10 cellular contexts compared by ENCODE assay signal in the genomic region with DNA sequence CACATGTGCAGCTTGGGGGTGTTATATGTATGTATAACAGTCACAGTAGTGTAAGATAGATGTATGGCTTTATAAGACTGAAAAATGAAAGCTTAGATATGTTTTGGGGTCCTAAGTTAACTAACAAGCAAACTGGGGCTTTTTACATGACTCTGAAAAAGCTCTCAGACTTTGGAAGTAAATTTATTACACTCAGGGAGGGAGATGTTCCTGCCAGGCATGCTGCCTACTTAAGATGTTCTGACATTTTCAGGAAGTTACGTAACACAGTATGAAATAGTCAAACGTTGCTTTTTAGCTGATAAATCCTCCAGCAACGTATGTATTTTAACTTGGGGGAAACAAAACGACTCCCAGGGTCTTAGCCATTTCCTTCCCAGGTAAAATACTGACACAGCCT. TPM values are rescaled to one million over a fixed set of nuclear protein-coding genes. Genes with fewer than 3 reads are reported as not detected.
DNase-seq lines count a peak whose midpoint lies in the region; ATAC-seq, FAIRE-seq and TF ChIP-seq lines count a peak whose summit lies in the region.
"Had no signal": no experiment of that assay in that cellular context is flagged by ENCODE, and none has a peak within 500 bp of the region (broad histone marks: within the 10 kb centered on the region; RNA-seq: fewer than 3 reads in every experiment).

No MANE protein-coding gene starts in this region.

- TF ChIP-seq CTCF in AG10803 (conservative IDR thresholded peaks at IDR 0.05; ENCODE audit: low read length): no peak
- TF ChIP-seq CTCF in mesothelial cell of epicardium (IDR thresholded peaks at IDR 0.05; ENCODE audit: unreplicated experiment): no peak

- FAIRE-seq in urothelium cell line (lab: Jason Lieb, UNC): no peak

- H3K4me3 Mint-ChIP-seq in activated naive CD8-positive, alpha-beta T cell treated with anti-CD3 and anti-CD28 coated beads for 36 hours: peak overlapping the region; percentile 99
- H3K4me3 Mint-ChIP-seq in mesothelial cell of epicardium: peak overlapping the region; percentile 99

- no peak overlapping the region for H3K4me3 ChIP-seq in AG10803 (ENCODE audit: low read length)

- peaks cover 9% of the 10 kb centered on the region for H3K36me3 Mint-ChIP-seq in activated naive CD8-positive, alpha-beta T cell treated with anti-CD3 and anti-CD28 coated beads for 36 hours
- no peaks in the 10 kb centered on the region for H3K36me3 Mint-ChIP-seq in mesothelial cell of epicardium

- H3K9me3 Mint-ChIP-seq in activated naive CD8-positive, alpha-beta T cell treated with anti-CD3 and anti-CD28 coated beads for 36 hours: no peaks in the 10 kb centered on the region
- H3K9me3 Mint-ChIP-seq in mesothelial cell of epicardium: no peaks in the 10 kb centered on the region

- peak; percentile 29 for DNase-seq in AG10803 (ENCODE audit: low read depth)
- peak; percentile 57 to 58 for DNase-seq in Kasumi-1 (lab: John Stamatoyannopoulos, UW)
- no peak for DNase-seq in activated naive CD8-positive, alpha-beta T cell treated with anti-CD3 and anti-CD28 coated beads for 36 hours
- no peak for DNase-seq in mesothelial cell of epicardium (ENCODE audit: low spot score in 2 of 2, unreplicated experiment in 2 of 2)
- DNase-seq in RPMI8226: no peak
- DNase-seq in urothelium cell line (ENCODE audit: low spot score): no peak
- DNase-seq: NCI-H526, uterus had no signal

- no peaks in the 10 kb centered on the region for H3K27me3 Mint-ChIP-seq in activated naive CD8-positive, alpha-beta T cell treated with anti-CD3 and anti-CD28 coated beads for 36 hours
- no peaks in the 10 kb centered on the region for H3K27me3 Mint-ChIP-seq in mesothelial cell of epicardium (ENCODE audit: low read depth)

- H3K4me1 Mint-ChIP-seq in activated naive CD8-positive, alpha-beta T cell treated with anti-CD3 and anti-CD28 coated beads for 36 hours: peaks cover 48% of the 10 kb centered on the region
- H3K4me1 Mint-ChIP-seq in mesothelial cell of epicardium: peaks cover 68% of the 10 kb centered on the region

- peak overlapping the region; percentile 100 for H3K27ac Mint-ChIP-seq in activated naive CD8-positive, alpha-beta T cell treated with anti-CD3 and anti-CD28 coated beads for 36 hours
- peak overlapping the region; percentile 99 for H3K27ac Mint-ChIP-seq in mesothelial cell of epicardium

- ATAC-seq in GM21737 (IDR thresholded peaks at IDR 0.05; ENCODE audit: unreplicated experiment): no peak
- no peak for ATAC-seq in GM19351 (IDR thresholded peaks at IDR 0.05; ENCODE audit: unreplicated experiment)

RNA-seq across cellular contexts. Expression of gene IFT57, which starts 1.7 kb away (rescaled TPM):
- total RNA-seq in activated naive CD8-positive, alpha-beta T cell treated with anti-CD3 and anti-CD28 coated beads for 36 hours: 10 to 100 TPM; 34.9 to 35.3 TPM
- total RNA-seq in mesothelial cell of epicardium: 43.1 to 52.5 TPM (median 44.3 TPM) in 3 replicates

Comparison
In these comparisons a context has a peak if more than half of its experiments do, and no peak if none do; other contexts are left out.
1. DNase-seq: peak in AG10803 (single experiment) and Kasumi-1 (2 of 2); none in activated naive CD8-positive, alpha-beta T cell treated with anti-CD3 and anti-CD28 coated beads for 36 hours (single experiment), mesothelial cell of epicardium (0 of 2), RPMI8226 (single experiment) and urothelium cell line (single experiment).